29 cellular contexts compared by ENCODE assay signal in the genomic region with DNA sequence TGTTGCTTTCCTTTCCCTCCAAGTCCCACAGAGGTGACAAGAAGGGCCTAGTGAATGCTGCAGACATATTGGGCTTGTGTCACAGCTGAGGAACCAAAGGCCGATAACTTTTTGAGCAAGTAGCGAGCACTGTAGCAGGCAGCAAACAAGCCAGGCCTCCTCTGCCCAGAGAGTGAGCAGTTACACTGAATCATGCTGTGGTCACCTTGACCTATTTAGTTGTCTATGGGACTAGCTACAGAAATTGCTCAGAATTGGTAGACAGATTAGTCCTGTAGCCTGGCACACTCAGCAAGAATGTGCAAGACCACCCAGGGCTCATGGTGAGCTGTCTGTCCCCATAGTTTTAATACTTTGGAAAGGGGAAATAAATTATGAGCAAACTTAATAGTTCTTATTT. TPM values are rescaled to one million over a fixed set of nuclear protein-coding genes. Genes with fewer than 3 reads are reported as not detected.
A peak's percentile ranks its signal among the peaks of the same experiment; 100 is the strongest.
DNase-seq lines count a peak whose midpoint lies in the region; ATAC-seq, FAIRE-seq and TF ChIP-seq lines count a peak whose summit lies in the region.
"Had no signal": no experiment of that assay in that cellular context is flagged by ENCODE, and none has a peak within 500 bp of the region (broad histone marks: within the 10 kb centered on the region; RNA-seq: fewer than 3 reads in every experiment).

No MANE protein-coding gene starts in this region.

- H3K9me3 ChIP-seq in RWPE2 (ENCODE audit: severe bottlenecking) (no peaks in the 10 kb centered on the region), H1 (ENCODE audit: insufficient read depth in 2 of 2, low read depth in 1 of 2, low read length in 1 of 2) (no peaks in the 10 kb centered on the region), tibial nerve (no peaks in the 10 kb centered on the region)
- H3K9me3 ChIP-seq: BE2C had no signal

- no peak overlapping the region for H3K14ac ChIP-seq in H1 (ENCODE audit: insufficient read length)

- POLR2A ChIA-PET in H1 (lab: Charles Lee; ENCODE audit: partially characterized antibody) = interaction anchor here (2.4 kb wide), 1 partner anchor 25 kb away, joined by 6 read pairs; a partner anchor contains a TSS

- TF ChIP-seq EP300 in H1 (IDR thresholded peaks at IDR 0.05; ENCODE audit: borderline replicate concordance in 1 of 2, low read depth in 2 of 2, low read length in 2 of 2) (no peak), tibial nerve (IDR thresholded peaks at IDR 0.05) (no peak)

- no peak overlapping the region for H3K56ac ChIP-seq in H1 (replicated peaks; ENCODE audit: insufficient read length, low read depth, low read length)

- H2BK12ac ChIP-seq in H1 (ENCODE audit: low read depth, low read length) = no peak overlapping the region

- no peaks in the 10 kb centered on the region for H3K79me1 ChIP-seq in H1 (ENCODE audit: low read depth, low read length)

- H4K5ac ChIP-seq in H1 (ENCODE audit: insufficient read length, low read depth, low read length) = no peak overlapping the region

- no peak for TF ChIP-seq POLR2A in H1 (IDR thresholded peaks at IDR 0.05; ENCODE audit: control extremely low read depth in 1 of 2, low read depth in 2 of 2, low read length in 2 of 2)
- no peak for TF ChIP-seq POLR2A in tibial nerve (IDR thresholded peaks at IDR 0.05)

- no peaks in the 10 kb centered on the region for H3K4me1 ChIP-seq in RWPE2 (ENCODE audit: insufficient read depth, poor library complexity, severe bottlenecking)
- H3K4me1 ChIP-seq in H1 (replicated peaks in 1 of 4; ENCODE audit: control insufficient read depth in 3 of 4, insufficient read depth in 4 of 4, low read length in 3 of 4) = peaks cover 0 to 3% (median 0%) of the 10 kb centered on the region in 4 experiments; a peak in 2 of 7 replicates
- no peaks in the 10 kb centered on the region for H3K4me1 ChIP-seq in tibial nerve
- H3K4me1 ChIP-seq: BE2C had no signal

- H2BK20ac ChIP-seq in H1 (ENCODE audit: low read length) = no peak overlapping the region

- no peak overlapping the region for H3K4ac ChIP-seq in H1 (replicated peaks; ENCODE audit: insufficient read length, low read depth, low read length)

- no peaks in the 10 kb centered on the region for H3K79me2 ChIP-seq in H1 (ENCODE audit: control insufficient read depth in 1 of 2, insufficient read depth in 2 of 2, low read length in 2 of 2)

- no peak overlapping the region for H2BK15ac ChIP-seq in H1 (ENCODE audit: low read length)

- no peak for TF ChIP-seq CTCF in RWPE2 (IDR thresholded peaks at IDR 0.05; ENCODE audit: poor library complexity, severe bottlenecking)
- no peak for TF ChIP-seq CTCF in H1 (IDR thresholded peaks at IDR 0.05; ENCODE audit: control extremely low read depth in 1 of 3, insufficient read depth in 1 of 3, low read depth in 1 of 3, low read length in 3 of 3)
- no peak for TF ChIP-seq CTCF in tibial nerve (IDR thresholded peaks at IDR 0.05)

- 0 out of 2 replicates have a peak overlapping the region, but pooled peaks have one; percentile 59 for H2AFZ ChIP-seq in H1 (ENCODE audit: low read length)

- no peak overlapping the region for H2BK5ac ChIP-seq in H1 (ENCODE audit: low read depth, low read length)

- no peak for FAIRE-seq in H1 (lab: Jason Lieb, UNC)

- TF ChIP-seq RAD21 in H1 (IDR thresholded peaks at IDR 0.05 in 1 of 2, conservative IDR thresholded peaks at IDR 0.05 in 1 of 2; ENCODE audit: low read depth in 2 of 2, low read length in 2 of 2) = no peak

- 95% methylated on average over 2 of the region's 2 CpGs; no CpG with 5 or more reads in 1 of the 2 experiments for WGBS in H1 (ENCODE audit: extremely low coverage in 1 of 2, insufficient coverage in 1 of 2, insufficient read length in 1 of 2, insufficient replicate concordance in 2 of 2, low coverage in 1 of 2, low lambda C conversion rate in 2 of 2, missing lambda C conversion rate in 1 of 2), 2 experiments
- 89 to 100% methylated on average over 2 of the region's 2 CpGs for WGBS in tibial nerve, 2 donors

- H3K4me3 ChIP-seq in RWPE2 (ENCODE audit: severe bottlenecking) (no peak overlapping the region), H1 (ENCODE audit: extremely low read depth in 1 of 4, insufficient read depth in 2 of 4, low read depth in 3 of 4, low read length in 4 of 4) (no peak overlapping the region), tibial nerve (no peak overlapping the region)

- H3K18ac ChIP-seq in H1 (ENCODE audit: extremely low read depth, low read length) = no peak overlapping the region

- H3K27me3 ChIP-seq in RWPE2 (ENCODE audit: insufficient read depth, poor library complexity, severe bottlenecking) (peaks cover 4% of the 10 kb centered on the region), H1 (replicated peaks in 1 of 4; ENCODE audit: control insufficient read depth in 3 of 4, extremely low read depth in 1 of 4, insufficient read depth in 3 of 4, low read length in 3 of 4) (no peaks in the 10 kb centered on the region; a peak in 1 of 7 replicates), tibial nerve (no peaks in the 10 kb centered on the region)
- H3K27me3 ChIP-seq: BE2C had no signal

- H3K4me2 ChIP-seq in H1 (ENCODE audit: insufficient read depth in 1 of 2, low read depth in 2 of 2, low read length in 2 of 2) = no peak overlapping the region

- H3K36me3 Mint-ChIP-seq in activated naive CD8-positive, alpha-beta T cell treated with anti-CD3 and anti-CD28 coated beads, Interleukin-2, amount 50 U/mL, for 24 hours (ENCODE audit: low read depth) = no peaks in the 10 kb centered on the region
- H3K36me3 Mint-ChIP-seq in activated naive CD8-positive, alpha-beta T cell treated with anti-CD3 and anti-CD28 coated beads for 36 hours = no peaks in the 10 kb centered on the region
- H3K36me3 Mint-ChIP-seq in stimulated activated memory B cell treated with anti-CD40 and anti-IgM and Interleukin-4, amounts not matched to agents 10 μg/mL and 1 μg/mL and 100 μg/mL, for 72 hours = no peaks in the 10 kb centered on the region
- H3K36me3 Mint-ChIP-seq: CD14-positive monocyte; CD8-positive, alpha-beta memory T cell had no signal

- H4K8ac ChIP-seq in H1 (ENCODE audit: extremely low read depth, insufficient read depth, low read length) = no peak overlapping the region

- CTCF ChIA-PET in H1 (lab: Charles Lee; ENCODE audit: partially characterized antibody) = interaction anchor here (2.3 kb wide), 1 partner anchor 22 kb away, joined by 6 read pairs; no protein-coding TSS in a partner anchor

- H3K27ac ChIP-seq in RWPE2 (ENCODE audit: poor library complexity, severe bottlenecking) (no peak overlapping the region), H1 (ENCODE audit: low read depth, low read length) (no peak overlapping the region), tibial nerve (no peak overlapping the region), caudate nucleus (ENCODE audit: low read depth, low read length) (no peak overlapping the region)
- H3K27ac ChIP-seq: 22Rv1 had no signal

- peak; percentile 83 for ATAC-seq in activated naive CD8-positive, alpha-beta T cell treated with anti-CD3 and anti-CD28 coated beads, Interleukin-2, amount 50 U/mL, for 24 hours
- peak; percentile 31; the same call in 1 of the 3 replicates for ATAC-seq in RWPE2 (ENCODE audit: low read depth)
- ATAC-seq in stimulated activated memory B cell treated with anti-CD40 and anti-IgM and Interleukin-4, amounts not matched to agents 10 μg/mL and 1 μg/mL and 100 μg/mL, for 72 hours = peak; percentile 12

- no peak for DNase-seq in activated naive CD8-positive, alpha-beta T cell treated with anti-CD3 and anti-CD28 coated beads, Interleukin-2, amount 50 U/mL, for 24 hours
- no peak for DNase-seq in activated naive CD8-positive, alpha-beta T cell treated with anti-CD3 and anti-CD28 coated beads for 36 hours
- DNase-seq in RWPE2 (ENCODE audit: low spot score) = no peak
- no peak for DNase-seq in H1 (ENCODE audit: low read depth in 1 of 2, low spot score in 2 of 2)
- no peak for DNase-seq in tibial nerve (ENCODE audit: low spot score in 2 of 2)
- DNase-seq in HuH-7 (ENCODE audit: low spot score) = no peak
- no peak for DNase-seq in caudate nucleus (lab: John Stamatoyannopoulos, UW)
- DNase-seq: BE2C; CD8-positive, alpha-beta memory T cell; DMS 273 treated with DMSO at 0.1 percent for 48 hours; DMS79; EL; GF-D8; H9; HFFc6; Karpas-422; NCI-H1092 treated with DMSO at 0.1 percent for 48 hours; NCI-H1436; NCI-H187; NCI-H2081 treated with DMSO at 0.1 percent for 48 hours; NCI-H2171; NCI-H226; NCI-H510A; NCI-H69; RPMI8226; SHP77 had no signal

- no peaks in the 10 kb centered on the region for H4K20me1 ChIP-seq in H1 (replicated peaks in 1 of 2; ENCODE audit: control insufficient read depth in 1 of 2, insufficient read depth in 2 of 2, low read length in 2 of 2)

- H2AK5ac ChIP-seq in H1 (ENCODE audit: low read depth, low read length) = no peak overlapping the region

- no peak overlapping the region for H3K4me3 Mint-ChIP-seq in activated naive CD8-positive, alpha-beta T cell treated with anti-CD3 and anti-CD28 coated beads, Interleukin-2, amount 50 U/mL, for 24 hours
- no peak overlapping the region for H3K4me3 Mint-ChIP-seq in activated naive CD8-positive, alpha-beta T cell treated with anti-CD3 and anti-CD28 coated beads for 36 hours
- no peak overlapping the region for H3K4me3 Mint-ChIP-seq in stimulated activated memory B cell treated with anti-CD40 and anti-IgM and Interleukin-4, amounts not matched to agents 10 μg/mL and 1 μg/mL and 100 μg/mL, for 72 hours
- H3K4me3 Mint-ChIP-seq: CD14-positive monocyte; CD8-positive, alpha-beta memory T cell; H9; HFFc6 had no signal

- H3K36me3 ChIP-seq in RWPE2 (ENCODE audit: low read depth) = no peaks in the 10 kb centered on the region
- no peaks in the 10 kb centered on the region for H3K36me3 ChIP-seq in H1 (ENCODE audit: control insufficient read depth in 2 of 4, insufficient read depth in 4 of 4, low read length in 3 of 4)
- no peaks in the 10 kb centered on the region for H3K36me3 ChIP-seq in tibial nerve
- H3K36me3 ChIP-seq: BE2C had no signal

- H3K27me3 Mint-ChIP-seq in activated naive CD8-positive, alpha-beta T cell treated with anti-CD3 and anti-CD28 coated beads, Interleukin-2, amount 50 U/mL, for 24 hours = peaks cover 2% of the 10 kb centered on the region
- no peaks in the 10 kb centered on the region for H3K27me3 Mint-ChIP-seq in activated naive CD8-positive, alpha-beta T cell treated with anti-CD3 and anti-CD28 coated beads for 36 hours
- no peaks in the 10 kb centered on the region for H3K27me3 Mint-ChIP-seq in stimulated activated memory B cell treated with anti-CD40 and anti-IgM and Interleukin-4, amounts not matched to agents 10 μg/mL and 1 μg/mL and 100 μg/mL, for 72 hours

- no peaks in the 10 kb centered on the region for H3K9me3 Mint-ChIP-seq in activated naive CD8-positive, alpha-beta T cell treated with anti-CD3 and anti-CD28 coated beads, Interleukin-2, amount 50 U/mL, for 24 hours
- no peaks in the 10 kb centered on the region for H3K9me3 Mint-ChIP-seq in activated naive CD8-positive, alpha-beta T cell treated with anti-CD3 and anti-CD28 coated beads for 36 hours
- no peaks in the 10 kb centered on the region for H3K9me3 Mint-ChIP-seq in stimulated activated memory B cell treated with anti-CD40 and anti-IgM and Interleukin-4, amounts not matched to agents 10 μg/mL and 1 μg/mL and 100 μg/mL, for 72 hours
- H3K9me3 Mint-ChIP-seq: CD8-positive, alpha-beta memory T cell; H9; HFFc6 had no signal

- no peaks in the 10 kb centered on the region for H3K4me1 Mint-ChIP-seq in activated naive CD8-positive, alpha-beta T cell treated with anti-CD3 and anti-CD28 coated beads, Interleukin-2, amount 50 U/mL, for 24 hours
- H3K4me1 Mint-ChIP-seq in activated naive CD8-positive, alpha-beta T cell treated with anti-CD3 and anti-CD28 coated beads for 36 hours = no peaks in the 10 kb centered on the region
- H3K4me1 Mint-ChIP-seq in stimulated activated memory B cell treated with anti-CD40 and anti-IgM and Interleukin-4, amounts not matched to agents 10 μg/mL and 1 μg/mL and 100 μg/mL, for 72 hours = no peaks in the 10 kb centered on the region
- H3K4me1 Mint-ChIP-seq: CD14-positive monocyte; CD8-positive, alpha-beta memory T cell had no signal

- no peak overlapping the region for H2BK120ac ChIP-seq in H1 (replicated peaks; ENCODE audit: low read depth, low read length)

- H3K23ac ChIP-seq in H1 (ENCODE audit: insufficient read length) = no peak overlapping the region

- no peaks in the 10 kb centered on the region for H3K23me2 ChIP-seq in H1 (ENCODE audit: low read depth, low read length)

- H3K9ac ChIP-seq in H1 (replicated peaks in 1 of 4; ENCODE audit: extremely low read depth in 1 of 4, low read depth in 3 of 4, low read length in 3 of 4) = no peak overlapping the region

- no peak overlapping the region for H3K27ac Mint-ChIP-seq in activated naive CD8-positive, alpha-beta T cell treated with anti-CD3 and anti-CD28 coated beads, Interleukin-2, amount 50 U/mL, for 24 hours
- H3K27ac Mint-ChIP-seq in activated naive CD8-positive, alpha-beta T cell treated with anti-CD3 and anti-CD28 coated beads for 36 hours = no peak overlapping the region
- H3K27ac Mint-ChIP-seq in stimulated activated memory B cell treated with anti-CD40 and anti-IgM and Interleukin-4, amounts not matched to agents 10 μg/mL and 1 μg/mL and 100 μg/mL, for 72 hours = no peak overlapping the region
- H3K27ac Mint-ChIP-seq: CD14-positive monocyte; CD8-positive, alpha-beta memory T cell; H9; HFFc6 had no signal

- no peak overlapping the region for H4K91ac ChIP-seq in H1 (replicated peaks; ENCODE audit: insufficient read length, low read length)

RNA-seq across cellular contexts. Expression of a gene that starts 25.2 kb away (rescaled TPM):
- total RNA-seq in activated naive CD8-positive, alpha-beta T cell treated with anti-CD3 and anti-CD28 coated beads for 36 hours = 10 to 100 TPM; 38.9 to 39.8 TPM
- 28.9 and 33.6 TPM in 2 replicates for total RNA-seq in H1 (2021; fragmentation: NEBNext Ultra II Directional; extraction: Animal tissue kit (Norgen Biotek cat#: 25700))
- polyA plus RNA-seq in H1 (2011; rRNA removed) = 5.9 and 10.9 TPM in 2 replicates
- polyA plus RNA-seq in H1 (2011; cell fraction: cytosol; rRNA removed) = 19.3 TPM
- polyA plus RNA-seq in H1 (2011; cell fraction: nucleus; rRNA removed) = 6.2 TPM
- 22.1 to 33.2 TPM (median 24.8 TPM) in 4 replicates for polyA plus RNA-seq in H1 (2012, experiment 1 of 2)
- 4.6 TPM for polyA plus RNA-seq in H1 (2012, experiment 2 of 2)
- polyA plus RNA-seq in H1 (2013, experiment 1 of 2) = 35.9 TPM
- polyA plus RNA-seq in H1 (2013, experiment 2 of 2) = 33.8 TPM
- polyA minus RNA-seq in H1 (2011; rRNA and poly(A)+ RNA removed) = 8.2 and 8.4 TPM in 2 replicates
- 9.7 TPM for polyA minus RNA-seq in H1 (2011; cell fraction: cytosol; rRNA and poly(A)+ RNA removed)
- 17.0 TPM for polyA minus RNA-seq in H1 (2011; cell fraction: nucleus; rRNA and poly(A)+ RNA removed)
- 10 to 100 TPM; 18.2 to 18.8 (median 18.4) TPM for total RNA-seq in tibial nerve

Comparison
In these comparisons a context has a peak if more than half of its experiments do, and no peak if none do; other contexts are left out.
1. ATAC-seq: peak in every context shown above with its lines; median percentile 83 in activated naive CD8-positive, alpha-beta T cell treated with anti-CD3 and anti-CD28 coated beads, Interleukin-2, amount 50 U/mL, for 24 hours; 31 in RWPE2; 12 in stimulated activated memory B cell treated with anti-CD40 and anti-IgM and Interleukin-4, amounts not matched to agents 10 μg/mL and 1 μg/mL and 100 μg/mL, for 72 hours.